20 cellular contexts compared by ENCODE assay signal in the genomic region with DNA sequence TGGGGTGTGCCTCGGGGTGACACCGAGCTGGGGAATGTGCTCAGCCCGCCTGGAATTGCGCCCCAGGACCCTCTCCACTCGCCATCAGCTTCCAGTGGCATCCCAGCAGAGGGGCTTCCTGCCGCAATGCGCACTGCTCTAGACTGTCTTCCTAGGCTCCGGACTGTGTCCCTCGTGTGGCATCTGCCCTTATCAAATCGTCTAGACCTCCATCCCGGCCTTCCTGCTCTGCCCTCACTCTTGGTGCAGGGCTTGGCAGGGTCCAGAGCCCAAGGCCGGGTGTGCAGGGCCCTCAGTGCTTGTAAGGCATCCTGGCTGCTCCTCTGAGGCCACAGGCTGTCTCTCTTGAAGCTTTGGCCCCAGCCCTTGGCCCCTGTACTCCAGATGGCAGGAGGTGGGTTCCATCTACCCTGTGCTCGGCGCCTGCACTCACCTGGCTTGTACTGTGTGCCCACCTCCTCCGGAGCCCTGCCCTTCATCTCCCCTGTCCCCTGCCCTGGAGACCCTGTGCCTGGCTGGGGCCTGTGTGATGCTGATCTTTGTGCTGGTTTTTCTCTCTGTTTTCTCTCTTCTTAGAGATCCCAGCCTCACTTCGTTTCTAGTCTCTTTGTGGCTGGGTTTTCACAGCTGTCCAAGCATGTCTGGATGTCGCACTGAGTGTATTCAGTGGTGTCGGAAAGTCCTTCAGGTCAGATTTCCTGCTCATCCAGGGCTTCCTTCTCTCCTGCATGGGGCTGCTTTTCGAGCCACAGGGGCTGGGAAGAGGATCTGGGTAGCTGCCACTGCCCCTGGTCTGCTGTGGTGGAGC. TPM values are rescaled to one million over a fixed set of nuclear protein-coding genes. Genes with fewer than 3 reads are reported as not detected.
"Had no signal": no experiment of that assay in that cellular context is flagged by ENCODE, and none has a peak within 500 bp of the region (broad histone marks: within the 10 kb centered on the region; RNA-seq: fewer than 3 reads in every experiment).

No MANE protein-coding gene starts in this region.

- H3K4me1 ChIP-seq: right atrium auricular region, sigmoid colon, suprapubic skin, thyroid gland, upper lobe of left lung, uterus had no signal

- FAIRE-seq: small intestine had no signal

- DNase-seq: cortex of kidney; effector CD8-positive, alpha-beta T cell; foreskin melanocyte; hippocampal formation; mucosa of descending colon; small intestine; stimulated activated CD4-positive, alpha-beta T cell treated with anti-CD3 and anti-CD28 coated beads, Interleukin-12 subunit alpha, Interleukin-12 subunit beta, amount 100 ng/mL, for 4 hours; stimulated activated naive CD8-positive, alpha-beta T cell treated with anti-CD3 and anti-CD28 coated beads, Interleukin-15, Interleukin-2, amounts not matched to agents 100 U/mL and 50 U/mL, for 24 hours; thyroid gland; upper lobe of left lung; uterus had no signal

- H3K4me3 ChIP-seq: dorsolateral prefrontal cortex, mucosa of descending colon, right atrium auricular region, sigmoid colon, suprapubic skin, thyroid gland, upper lobe of left lung, uterus had no signal

- H3K27me3 ChIP-seq: neutrophil, right atrium auricular region, sigmoid colon, suprapubic skin, thyroid gland, upper lobe of left lung, uterus had no signal

- H3K36me3 ChIP-seq: right atrium auricular region, uterus had no signal

- ATAC-seq: mucosa of descending colon; stimulated activated naive CD8-positive, alpha-beta T cell treated with anti-CD3 and anti-CD28 coated beads, Interleukin-15, Interleukin-2, amounts not matched to agents 100 U/mL and 50 U/mL, for 24 hours had no signal

- H3K9me3 ChIP-seq: mucosa of descending colon, neutrophil, right atrium auricular region, sigmoid colon, suprapubic skin, thyroid gland, upper lobe of left lung, uterus had no signal

- H3K27ac ChIP-seq: dorsolateral prefrontal cortex, neutrophil, right atrium auricular region, sigmoid colon, suprapubic skin, thyroid gland, upper lobe of left lung, uterus had no signal

RNA-seq across cellular contexts. Expression of gene TREX2, which starts 3.7 kb away (rescaled TPM):
- polyA plus RNA-seq: neural cell had no signal

RNA-seq across cellular contexts. Expression of gene ZFP92, which starts 38.2 kb away (rescaled TPM):
- polyA plus RNA-seq: neural cell had no signal

RNA-seq across cellular contexts. Expression of gene BGN, which starts 45.3 kb away (rescaled TPM):
- polyA plus RNA-seq: neural cell had no signal

RNA-seq across cellular contexts. Expression of gene PNMA6E, which starts 48.4 kb away (rescaled TPM):
- total RNA-seq: kidney epithelial cell, mucosa of descending colon, osteocyte, right atrium auricular region, sigmoid colon, thyroid gland, uterus had no signal
- polyA plus RNA-seq: esophagus, neural cell, sigmoid colon, small intestine had no signal
